In the genomic region with DNA sequence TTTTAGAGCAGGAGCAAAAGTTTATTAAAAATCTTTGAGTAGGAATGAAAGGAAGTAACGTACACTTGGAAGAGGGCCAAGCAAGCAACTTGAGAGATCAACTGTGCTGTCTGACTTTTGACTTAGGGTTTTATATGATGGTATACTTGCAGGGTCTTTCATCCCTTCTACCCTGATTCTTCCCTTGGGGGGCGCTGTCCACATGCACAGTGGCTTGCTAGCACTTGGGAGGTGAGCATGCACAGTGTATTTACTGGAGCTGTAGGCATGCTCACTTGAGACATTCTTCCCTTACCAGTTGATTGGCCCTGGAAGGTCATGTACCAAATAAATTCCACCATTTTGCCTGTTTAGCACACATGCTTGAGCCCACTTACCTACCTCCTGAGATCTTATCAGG, we compare ENCODE assay signal across 16 cellular contexts.
A peak's percentile ranks its signal among the peaks of the same experiment; 100 is the strongest.
DNase-seq lines count a peak whose midpoint lies in the region; ATAC-seq and TF ChIP-seq lines count a peak whose summit lies in the region.
"Had no signal": no experiment of that assay in that cellular context is flagged by ENCODE, and none has a peak within 500 bp of the region (broad histone marks: within the 10 kb centered on the region; RNA-seq: fewer than 3 reads in every experiment).

No MANE protein-coding gene starts in this region.

- no peaks in the 10 kb centered on the region for H3K79me2 ChIP-seq in GM23338 (replicated peaks; ENCODE audit: insufficient read depth)
- no peaks in the 10 kb centered on the region for H3K79me2 ChIP-seq in GM23248 (ENCODE audit: insufficient read depth)

- 12 to 13% methylated on average over 2 of the region's 2 CpGs for WGBS in GM23248 (ENCODE audit: low coverage in 1 of 2, low lambda C conversion rate in 2 of 2, missing lambda C conversion rate in 2 of 2), 2 experiments

- no peaks in the 10 kb centered on the region for H3K4me1 ChIP-seq in BE2C
- no peaks in the 10 kb centered on the region for H3K4me1 ChIP-seq in GM23338 (ENCODE audit: insufficient read depth)
- H3K4me1 ChIP-seq in GM23248 (ENCODE audit: insufficient read depth), result no peaks in the 10 kb centered on the region
- H3K4me1 ChIP-seq: BLaER1 had no signal

- POLR2A ChIA-PET in WTC11 (lab: Charles Lee), result no interaction called here

- no peak overlapping the region for H3K4me3 ChIP-seq in BE2C (ENCODE audit: low read depth, low read length)
- no peak overlapping the region for H3K4me3 ChIP-seq in GM23338
- no peak overlapping the region for H3K4me3 ChIP-seq in GM23248
- H3K4me3 ChIP-seq: BLaER1, GM12878 had no signal

- in situ Hi-C loops in GM23248 (cut with MboI), result no loop called here

- TF ChIP-seq CTCF in BE2C (IDR thresholded peaks at IDR 0.05; ENCODE audit: low read depth, low read length) (peak; percentile 41), GM23338 (conservative IDR thresholded peaks at IDR 0.05; ENCODE audit: low read depth in 2 of 2) (peak; percentile 70 to 95), WTC11 (IDR thresholded peaks at IDR 0.05) (peak; percentile 56)

- H4K20me1 ChIP-seq in GM23338 (replicated peaks; ENCODE audit: insufficient read depth) (no peaks in the 10 kb centered on the region), GM23248 (ENCODE audit: insufficient read depth) (no peaks in the 10 kb centered on the region)
- H4K20me1 ChIP-seq: BLaER1 had no signal

- no peak overlapping the region for H3K9ac ChIP-seq in GM23248
- H3K9ac ChIP-seq: BLaER1 had no signal

- H3K9me3 ChIP-seq in BE2C (no peaks in the 10 kb centered on the region), GM23248 (ENCODE audit: low read depth) (no peaks in the 10 kb centered on the region)
- H3K9me3 ChIP-seq: BLaER1 had no signal

- H3K4me3 Mint-ChIP-seq in GM23338 (no peak overlapping the region), WTC11 (no peak overlapping the region)

- no peaks in the 10 kb centered on the region for H3F3A ChIP-seq in GM23338 (replicated peaks; ENCODE audit: low read depth)
- no peaks in the 10 kb centered on the region for H3F3A ChIP-seq in GM23248 (ENCODE audit: insufficient read depth)

- no peak overlapping the region; the same call in 1 of the 2 replicates for H3K27ac Mint-ChIP-seq in GM23338
- H3K27ac Mint-ChIP-seq in WTC11, result no peak overlapping the region

- ATAC-seq in GM23338, result peak; percentile 86
- peak; percentile 94 for ATAC-seq in WTC11
- ATAC-seq: GM12878 had no signal

- H3K4me1 Mint-ChIP-seq in GM23338 (no peaks in the 10 kb centered on the region), WTC11 (0 out of 2 replicates have a peak, but pooled peaks cover 4% of the 10 kb centered on the region)

- H3K9me2 ChIP-seq in GM23338 (ENCODE audit: insufficient read depth), result peaks cover 5% of the 10 kb centered on the region; the same call in 1 of the 2 replicates
- H3K9me2 ChIP-seq in GM23248 (ENCODE audit: insufficient read depth), result no peaks in the 10 kb centered on the region

- peaks cover 3% of the 10 kb centered on the region; the same call in 2 of the 3 replicates for H3K9me3 Mint-ChIP-seq in GM23338
- H3K9me3 Mint-ChIP-seq in WTC11, result peaks cover 16% of the 10 kb centered on the region

- H3K36me3 Mint-ChIP-seq in GM23338 (ENCODE audit: low read depth), result no peaks in the 10 kb centered on the region
- peaks cover 10% of the 10 kb centered on the region; the same call in 1 of the 2 replicates for H3K36me3 Mint-ChIP-seq in WTC11

- DNase-seq in BE2C, result peak; percentile 19
- peak; percentile 75 for DNase-seq in GM23338 (ENCODE audit: low spot score)
- DNase-seq in WTC11 (ENCODE audit: low spot score), result peak; percentile 82
- DNase-seq in iPS DF 4.7 (ENCODE audit: extremely low read depth, low spot score), result peak; percentile 11
- DNase-seq in kidney glomerular epithelial cell (lab: John Stamatoyannopoulos, UW), result no peak
- no peak for DNase-seq in SKM-1 (lab: John Stamatoyannopoulos, UW; ENCODE audit: unreplicated experiment)
- DNase-seq in GM23248, result no peak
- DNase-seq: DMS 273 treated with DMSO at 0.1 percent for 48 hours, HCEC 1CT, IMR-90, NCI-H1048, NCI-H1694, NCI-H446 treated with DMSO at 0.1 percent for 48 hours, SIG-M5 had no signal

- H3K4me2 ChIP-seq in GM23338 (no peak overlapping the region), GM23248 (ENCODE audit: unreplicated experiment) (no peak overlapping the region)
- H3K4me2 ChIP-seq: BLaER1 had no signal

- H2AFZ ChIP-seq in GM23338 (no peak overlapping the region), GM23248 (no peak overlapping the region)

- H3K36me3 ChIP-seq in BE2C (no peaks in the 10 kb centered on the region), GM23338 (ENCODE audit: insufficient read depth) (no peaks in the 10 kb centered on the region), GM23248 (ENCODE audit: low read depth) (no peaks in the 10 kb centered on the region)
- H3K36me3 ChIP-seq: BLaER1 had no signal

- CTCF ChIA-PET in WTC11 (lab: Charles Lee), result no interaction called here

- H3K27me3 ChIP-seq in BE2C, result no peaks in the 10 kb centered on the region
- H3K27me3 ChIP-seq in GM23338 (ENCODE audit: insufficient read depth), result no peaks in the 10 kb centered on the region
- H3K27me3 ChIP-seq in GM23248 (replicated peaks; ENCODE audit: insufficient read depth), result no peaks in the 10 kb centered on the region
- H3K27me3 ChIP-seq: BLaER1 had no signal

- H3K27me3 Mint-ChIP-seq in GM23338 (ENCODE audit: insufficient read depth, low read depth, poor library complexity) (no peaks in the 10 kb centered on the region), WTC11 (ENCODE audit: low read depth) (no peaks in the 10 kb centered on the region)

- H3K27ac ChIP-seq in GM23338 (ENCODE audit: low read depth) (no peak overlapping the region), GM23248 (no peak overlapping the region)
- H3K27ac ChIP-seq: BLaER1 had no signal

TF ChIP-seq in GM23338, 12 proteins besides CTCF, POLR2A, EP300 and RAD21 (continues in another document):
- TF ChIP-seq NANOG (IDR thresholded peaks at IDR 0.05; ENCODE audit: borderline replicate concordance) (no peak), CREB1 (CRISPR knock-in tag; IDR thresholded peaks at IDR 0.05; ENCODE audit: low read depth) (no peak)

TF ChIP-seq in WTC11, 78 proteins besides CTCF, POLR2A, EP300 and RAD21:
- no peak for TF ChIP-seq ZNF263 (CRISPR knock-in tag; IDR thresholded peaks at IDR 0.05; ENCODE audit: low read depth)
- no peak for TF ChIP-seq RELA (CRISPR knock-in tag; IDR thresholded peaks at IDR 0.05; ENCODE audit: borderline replicate concordance)

Comparison
In these comparisons a context has a peak if more than half of its experiments do, and no peak if none do; other contexts are left out.
1. DNase-seq: peak in BE2C (single experiment), GM23338 (single experiment), WTC11 (single experiment) and iPS DF 4.7 (single experiment); none in kidney glomerular epithelial cell (single experiment), SKM-1 (single experiment) and GM23248 (single experiment).
2. Peak in every context shown above with its lines, with median percentiles within 50 percentile points of each other: CTCF ChIP-seq.